Comparison of ENCODE assay signal across 22 cellular contexts in genomic region chr10:99916776-99917175, GRCh38.
"Had no signal": no experiment of that assay in that cellular context is flagged by ENCODE, and none has a peak within 500 bp of the region (broad histone marks: within the 10 kb centered on the region; RNA-seq: fewer than 3 reads in every experiment).

No MANE protein-coding gene starts in this region.

- DNase-seq: activated CD4-positive, alpha-beta memory T cell treated with anti-CD3 and anti-CD28 coated beads for 36 hours; activated CD4-positive, alpha-beta T cell treated with anti-CD3 and anti-CD28 coated beads for 4 hours; activated CD8-positive, alpha-beta memory T cell treated with anti-CD3 and anti-CD28 coated beads, Interleukin-2, amount 10 ng/mL, durations not matched to agents 7 days and 5 days; activated naive CD4-positive, alpha-beta T cell treated with Interleukin-2 at 50 U/mL for 16 hours; body of pancreas; caudate nucleus; foreskin melanocyte; hypothalamus; kidney; left ventricle myocardium inferior; natural killer cell; occipital lobe; stimulated activated CD4-positive, alpha-beta T cell treated with anti-CD3 and anti-CD28 coated beads, Interleukin-12 subunit alpha, Interleukin-12 subunit beta, amount 100 ng/mL, for 4 hours; stimulated activated CD4-positive, alpha-beta T cell treated with anti-CD3 and anti-CD28 coated beads, Interleukin-1b, Interleukin-23, amount 100 ng/mL, for 48 hours; stimulated activated CD8-positive, alpha-beta memory T cell treated with anti-CD3 and anti-CD28 coated beads, Interleukin-4, amount 100 ng/mL, for 48 hours; stimulated activated naive CD4-positive, alpha-beta T cell treated with Interleukin-2 at 50 U/mL for 16 hours; tibial artery had no signal

- H3K4me1 Mint-ChIP-seq: activated CD8-positive, alpha-beta memory T cell treated with anti-CD3 and anti-CD28 coated beads, Interleukin-2, amount 10 ng/mL, durations not matched to agents 7 days and 5 days; activated T-helper 17 cell treated with anti-CD3 and anti-CD28 coated beads, Interleukin-2, amount 50 U/mL, for 72 hours; natural killer cell had no signal

- H3K9me3 ChIP-seq: body of pancreas, left ventricle myocardium inferior, prostate gland, right atrium auricular region, tibial artery had no signal

- H3K27me3 ChIP-seq: body of pancreas, right atrium auricular region, tibial artery had no signal

- H3K27ac Mint-ChIP-seq: activated CD4-positive, alpha-beta memory T cell treated with anti-CD3 and anti-CD28 coated beads for 36 hours; activated CD8-positive, alpha-beta memory T cell treated with anti-CD3 and anti-CD28 coated beads, Interleukin-2, amount 10 ng/mL, durations not matched to agents 7 days and 5 days; activated T-helper 17 cell treated with anti-CD3 and anti-CD28 coated beads, Interleukin-2, amount 50 U/mL, for 72 hours; memory B cell; natural killer cell; T-helper 2 cell treated with Interferon-gamma antibody and Interleukin-4, amounts not matched to agents 5 μg/mL and 100 μg/mL, for 36 hours had no signal

- H3K36me3 Mint-ChIP-seq: activated CD4-positive, alpha-beta memory T cell treated with anti-CD3 and anti-CD28 coated beads for 36 hours; activated CD8-positive, alpha-beta memory T cell treated with anti-CD3 and anti-CD28 coated beads, Interleukin-2, amount 10 ng/mL, durations not matched to agents 7 days and 5 days; natural killer cell had no signal

- H3K27ac ChIP-seq: prostate gland, right atrium auricular region had no signal

- H3K4me3 ChIP-seq: body of pancreas, left ventricle myocardium inferior, prostate gland, right atrium auricular region had no signal

- H3K27me3 Mint-ChIP-seq: activated CD4-positive, alpha-beta memory T cell treated with anti-CD3 and anti-CD28 coated beads for 36 hours; activated CD8-positive, alpha-beta memory T cell treated with anti-CD3 and anti-CD28 coated beads, Interleukin-2, amount 10 ng/mL, durations not matched to agents 7 days and 5 days; activated T-helper 17 cell treated with anti-CD3 and anti-CD28 coated beads, Interleukin-2, amount 50 U/mL, for 72 hours; memory B cell had no signal

- H3K4me3 Mint-ChIP-seq: activated CD4-positive, alpha-beta memory T cell treated with anti-CD3 and anti-CD28 coated beads for 36 hours; activated CD8-positive, alpha-beta memory T cell treated with anti-CD3 and anti-CD28 coated beads, Interleukin-2, amount 10 ng/mL, durations not matched to agents 7 days and 5 days; activated T-helper 17 cell treated with anti-CD3 and anti-CD28 coated beads, Interleukin-2, amount 50 U/mL, for 72 hours; memory B cell; natural killer cell; T-helper 2 cell treated with Interferon-gamma antibody and Interleukin-4, amounts not matched to agents 5 μg/mL and 100 μg/mL, for 36 hours had no signal

- H3K36me3 ChIP-seq: prostate gland, right atrium auricular region, tibial artery had no signal

- H3K9me3 Mint-ChIP-seq: activated CD4-positive, alpha-beta memory T cell treated with anti-CD3 and anti-CD28 coated beads for 36 hours; activated T-helper 17 cell treated with anti-CD3 and anti-CD28 coated beads, Interleukin-2, amount 50 U/mL, for 72 hours; memory B cell; natural killer cell; T-helper 2 cell treated with Interferon-gamma antibody and Interleukin-4, amounts not matched to agents 5 μg/mL and 100 μg/mL, for 36 hours had no signal

- ATAC-seq: activated CD8-positive, alpha-beta memory T cell treated with anti-CD3 and anti-CD28 coated beads, Interleukin-2, amount 10 ng/mL, durations not matched to agents 7 days and 5 days; activated T-helper 17 cell treated with anti-CD3 and anti-CD28 coated beads, Interleukin-2, amount 50 U/mL, for 72 hours; body of pancreas; natural killer cell had no signal

- H3K4me1 ChIP-seq: prostate gland had no signal
